8 cellular contexts compared by ENCODE assay signal in genomic region chr17:45619983-45620382, GRCh38.
DNase-seq lines count a peak whose midpoint lies in the region; ATAC-seq, FAIRE-seq and TF ChIP-seq lines count a peak whose summit lies in the region.
"Not testable (repeated sequence)": the region's sequence is repeated elsewhere in the genome, so short reads cannot be mapped to it uniquely, and the experiment has no call there.

No MANE protein-coding gene starts in this region.

- not testable (repeated sequence) for H3K9me3 Mint-ChIP-seq in activated CD8-positive, alpha-beta T cell treated with anti-CD3 and anti-CD28 coated beads for 36 hours

- POLR2A ChIA-PET in activated CD8-positive, alpha-beta T cell treated with anti-CD3 and anti-CD28 coated beads for 36 hours (lab: Charles Lee): not testable (repeated sequence)

- not testable (repeated sequence) for H3K4me3 ChIP-seq in KMS-11 (IDR thresholded peaks at IDR 0.05; ENCODE audit: insufficient read depth, low read depth, low read length)
- H3K4me3 ChIP-seq in choroid plexus epithelial cell (ENCODE audit: low read depth, low read length) (peak overlapping the region; percentile 51), skeletal muscle tissue (ENCODE audit: low read length in 3 of 3) (peak overlapping the region; percentile 58 to 68 (median 65)), upper lobe of right lung (peak overlapping the region; percentile 44)

- H3K4me1 ChIP-seq in KMS-11 (ENCODE audit: low read depth, poor library complexity, severe bottlenecking); skeletal muscle tissue (ENCODE audit: control insufficient read depth in 3 of 3, insufficient read depth in 3 of 3, low read length in 3 of 3); upper lobe of right lung: not testable (repeated sequence)

- H3K9ac ChIP-seq in KMS-11; skeletal muscle tissue (ENCODE audit: low read depth in 1 of 3, low read length in 3 of 3): not testable (repeated sequence)

- peak; percentile 96 for FAIRE-seq in GM18507 (lab: Jason Lieb, UNC)

- intact Hi-C loops in activated CD8-positive, alpha-beta T cell treated with anti-CD3 and anti-CD28 coated beads for 36 hours (cut with micrococcal nuclease); left colon (cut with DNase I, micrococcal nuclease); upper lobe of right lung (cut with DNase I): not testable (repeated sequence)

- CTCF ChIA-PET in activated CD8-positive, alpha-beta T cell treated with anti-CD3 and anti-CD28 coated beads for 36 hours (lab: Charles Lee): not testable (repeated sequence)

- H3K4me3 Mint-ChIP-seq in activated CD8-positive, alpha-beta T cell treated with anti-CD3 and anti-CD28 coated beads for 36 hours: peak overlapping the region; percentile 84

- not testable (repeated sequence) for H3K36me3 ChIP-seq in KMS-11 (ENCODE audit: insufficient read depth); skeletal muscle tissue (ENCODE audit: control insufficient read depth in 3 of 3, insufficient read depth in 3 of 3, low read length in 3 of 3); upper lobe of right lung

- not testable (repeated sequence) for H3K4me2 ChIP-seq in KMS-11

- peak; percentile 94 for ATAC-seq in HG02571 (IDR thresholded peaks at IDR 0.05; ENCODE audit: unreplicated experiment)
- peak; percentile 100 for ATAC-seq in activated CD8-positive, alpha-beta T cell treated with anti-CD3 and anti-CD28 coated beads for 36 hours
- peak; percentile 98 for ATAC-seq in left colon
- peak; percentile 100 for ATAC-seq in upper lobe of right lung

- H3K4me1 Mint-ChIP-seq in activated CD8-positive, alpha-beta T cell treated with anti-CD3 and anti-CD28 coated beads for 36 hours (ENCODE audit: low read depth): not testable (repeated sequence)

- TF ChIP-seq CTCF in KMS-11 (conservative IDR thresholded peaks at IDR 0.05; ENCODE audit: low read depth, low read length); activated CD8-positive, alpha-beta T cell treated with anti-CD3 and anti-CD28 coated beads for 36 hours (IDR thresholded peaks at IDR 0.05); choroid plexus epithelial cell (conservative IDR thresholded peaks at IDR 0.05; ENCODE audit: low read depth, low read length); upper lobe of right lung (IDR thresholded peaks at IDR 0.05): not testable (repeated sequence)

- H2AFZ ChIP-seq in KMS-11 (ENCODE audit: low read depth): peak overlapping the region; percentile 65

- not testable (repeated sequence) for H3K27me3 ChIP-seq in KMS-11 (ENCODE audit: insufficient read depth, low read depth); skeletal muscle tissue (ENCODE audit: control insufficient read depth in 3 of 3, insufficient read depth in 3 of 3, low read length in 3 of 3); upper lobe of right lung

- not testable (repeated sequence) for H3K36me3 Mint-ChIP-seq in activated CD8-positive, alpha-beta T cell treated with anti-CD3 and anti-CD28 coated beads for 36 hours (ENCODE audit: low read depth)

- peak overlapping the region; percentile 81 for H3K27ac Mint-ChIP-seq in activated CD8-positive, alpha-beta T cell treated with anti-CD3 and anti-CD28 coated beads for 36 hours

- not testable (repeated sequence) for DNase-seq in GM18507 (ENCODE audit: extremely low spot score, insufficient read length, low read depth); choroid plexus epithelial cell (ENCODE audit: low read depth)
- peak; percentile 92 for DNase-seq in activated CD8-positive, alpha-beta T cell treated with anti-CD3 and anti-CD28 coated beads for 36 hours
- DNase-seq in left colon (peak; percentile 56 to 68), upper lobe of right lung (peak; percentile 90)

- not testable (repeated sequence) for H3K27ac ChIP-seq in KMS-11; skeletal muscle tissue (ENCODE audit: low read depth, low read length); upper lobe of right lung

- not testable (repeated sequence) for H3K27me3 Mint-ChIP-seq in activated CD8-positive, alpha-beta T cell treated with anti-CD3 and anti-CD28 coated beads for 36 hours

- H4K20me1 ChIP-seq in KMS-11 (ENCODE audit: insufficient read depth): not testable (repeated sequence)

- not testable (repeated sequence) for H3K79me2 ChIP-seq in KMS-11 (ENCODE audit: insufficient read depth, low read depth)

- H3K9me3 ChIP-seq in skeletal muscle tissue (ENCODE audit: control insufficient read depth in 3 of 3, low read length in 3 of 3); upper lobe of right lung: not testable (repeated sequence)
